8 cellular contexts compared by ENCODE assay signal in genomic region chr1:15153184-15153841, GRCh38. TPM values are rescaled to one million over a fixed set of nuclear protein-coding genes. Genes with fewer than 3 reads are reported as not detected.
DNase-seq lines count a peak whose midpoint lies in the region; ATAC-seq, FAIRE-seq and TF ChIP-seq lines count a peak whose summit lies in the region.

Gene TMEM51, plus strand, starts transcription at chr1:15153747. Its CDS starts 61,341 bp downstream, at chr1:15215088.

- TF ChIP-seq POLR2A in GM12891 (IDR thresholded peaks at IDR 0.05; ENCODE audit: low read depth, low read length) = no peak

- no peak for FAIRE-seq in GM12891 (lab: Jason Lieb, UNC)

- DNase-seq in ACHN (peak; percentile 82), GM12891 (ENCODE audit: insufficient read length, low spot score) (peak; percentile 32), NCI-H774 (lab: John Stamatoyannopoulos, UW) (peak; percentile 43), T47D (ENCODE audit: low read depth in 1 of 2, low spot score in 1 of 2) (peak; percentile 49 to 62), iPS-NIHi11 (ENCODE audit: low spot score) (peak; percentile 95), skeletal muscle cell (ENCODE audit: low read depth) (no peak)
- no peak for DNase-seq in activated CD8-positive, alpha-beta memory T cell treated with anti-CD3 and anti-CD28 coated beads for 24 hours

- peak within 1 kb of the TSS; percentile 51 for H3K4me3 ChIP-seq in skeletal muscle cell (ENCODE audit: low read depth, low read length)

- in situ Hi-C loops in ACHN (cut with HindIII; ENCODE audit: low pct_ligation_motif_present, low pct_unique_long_range_greater_than_20kb, low sequenced_read_pairs) (no loop called here), T47D (cut with HindIII; ENCODE audit: low pct_unique_long_range_greater_than_20kb, low sequenced_read_pairs) (no loop called here)

- ATAC-seq in GM19328 (IDR thresholded peaks at IDR 0.05; ENCODE audit: unreplicated experiment) = no peak

TF ChIP-seq in GM12891, 5 proteins besides CTCF, POLR2A, EP300 and RAD21:
- no peak for TF ChIP-seq POU2F2 (IDR thresholded peaks at IDR 0.05; ENCODE audit: low read depth, low read length)
- no peak for TF ChIP-seq POLR2AphosphoS5 (IDR thresholded peaks at IDR 0.05; ENCODE audit: low read depth, low read length)
- no peak for TF ChIP-seq TAF1 (IDR thresholded peaks at IDR 0.05; ENCODE audit: low read depth, low read length)
- TF ChIP-seq PAX5 (IDR thresholded peaks at IDR 0.05; ENCODE audit: insufficient read depth, low read length, severe bottlenecking) = no peak
- TF ChIP-seq SPI1 (IDR thresholded peaks at IDR 0.05; ENCODE audit: low read depth, low read length) = no peak

RNA-seq across cellular contexts. Expression of gene TMEM51, which starts in this region (rescaled TPM):
- polyA plus RNA-seq in GM12891 (2012; ENCODE audit: low read depth, missing spikeins) = 1.3 TPM

Comparison
In these comparisons a context has a peak if more than half of its experiments do, and no peak if none do; other contexts are left out.
1. DNase-seq: peak in ACHN (single experiment), GM12891 (single experiment), NCI-H774 (single experiment), T47D (2 of 2) and iPS-NIHi11 (single experiment); none in skeletal muscle cell (single experiment) and activated CD8-positive, alpha-beta memory T cell treated with anti-CD3 and anti-CD28 coated beads for 24 hours (single experiment).